In genomic region chr7:115230882-115231508, GRCh38 we compare ENCODE assay signal across 8 cellular contexts.
DNase-seq lines count a peak whose midpoint lies in the region; ATAC-seq and TF ChIP-seq lines count a peak whose summit lies in the region.

No MANE protein-coding gene starts in this region.

- peak; percentile 16 for DNase-seq in D341Med (ENCODE audit: low spot score)
- peak; percentile 92 for DNase-seq in HCEC 1CT
- peak; percentile 34 for DNase-seq in NCI-H1436 treated with DMSO at 0.1 percent for 48 hours (lab: John Stamatoyannopoulos, UW)
- DNase-seq in astrocyte of the hippocampus (ENCODE audit: low read depth, low spot score): peak; percentile 91
- DNase-seq in WTC11 (ENCODE audit: low spot score): no peak
- DNase-seq in activated CD4-positive, CD25-positive, alpha-beta regulatory T cell (lab: John Stamatoyannopoulos, UW): no peak

- no peak overlapping the region for H3K4me3 ChIP-seq in muscle layer of duodenum (ENCODE audit: low read depth in 1 of 2, low read length in 2 of 2)

- H3K27me3 Mint-ChIP-seq in WTC11 (ENCODE audit: low read depth): peaks cover 98% of the 10 kb centered on the region

- TF ChIP-seq CTCF in WTC11 (IDR thresholded peaks at IDR 0.05): no peak

- H3K27ac Mint-ChIP-seq in WTC11: no peak overlapping the region

- no peaks in the 10 kb centered on the region for H3K36me3 ChIP-seq in muscle layer of duodenum (ENCODE audit: control insufficient read depth in 1 of 2, insufficient read depth in 2 of 2, low read length in 2 of 2)

- H3K4me3 Mint-ChIP-seq in WTC11: no peak overlapping the region

- peaks cover 10% of the 10 kb centered on the region for H3K9me3 Mint-ChIP-seq in WTC11

- ATAC-seq in WTC11: no peak
- ATAC-seq in GM21528 (IDR thresholded peaks at IDR 0.05; ENCODE audit: low FRiP score, unreplicated experiment): no peak

- no peaks in the 10 kb centered on the region for H3K4me1 ChIP-seq in muscle layer of duodenum (ENCODE audit: control insufficient read depth in 1 of 2, insufficient read depth in 2 of 2, low read length in 2 of 2)

- H3K36me3 Mint-ChIP-seq in WTC11: no peaks in the 10 kb centered on the region; the same call in 1 of the 2 replicates

- peak overlapping the region; percentile 56 for H3K27ac ChIP-seq in muscle layer of duodenum (ENCODE audit: low read length)

- no peaks in the 10 kb centered on the region for H3K27me3 ChIP-seq in muscle layer of duodenum (ENCODE audit: low read depth, low read length)

- CTCF ChIA-PET in WTC11 (lab: Charles Lee): interaction anchor here (0.9 kb wide), 1 partner anchor 373 kb away, joined by 3 read pairs; no protein-coding TSS in a partner anchor

- H3K4me1 Mint-ChIP-seq in WTC11: peaks cover 4% of the 10 kb centered on the region

- POLR2A ChIA-PET in WTC11 (lab: Charles Lee): no interaction called here

- peaks cover 0 to 3% of the 10 kb centered on the region in 2 donors for H3K9me3 ChIP-seq in muscle layer of duodenum (ENCODE audit: control insufficient read depth in 1 of 2, low read length in 2 of 2)

TF ChIP-seq in WTC11, 78 proteins besides CTCF, POLR2A, EP300 and RAD21:
- no peak for TF ChIP-seq ZNF121 (CRISPR knock-in tag; IDR thresholded peaks at IDR 0.05)
- no peak for TF ChIP-seq ZNF396 (CRISPR knock-in tag; IDR thresholded peaks at IDR 0.05; ENCODE audit: borderline replicate concordance)
- TF ChIP-seq TP53 (CRISPR knock-in tag; IDR thresholded peaks at IDR 0.05): no peak
- no peak for TF ChIP-seq IRF1 (CRISPR knock-in tag; IDR thresholded peaks at IDR 0.05)
- no peak for TF ChIP-seq FOXJ3 (CRISPR knock-in tag; IDR thresholded peaks at IDR 0.05; ENCODE audit: borderline replicate concordance)
- no peak for TF ChIP-seq ESRRA (CRISPR knock-in tag; IDR thresholded peaks at IDR 0.05; ENCODE audit: borderline replicate concordance)
- no peak for TF ChIP-seq E2F5 (CRISPR knock-in tag; IDR thresholded peaks at IDR 0.05)
- TF ChIP-seq NR1H2 (CRISPR knock-in tag; IDR thresholded peaks at IDR 0.05): no peak
- TF ChIP-seq GTF2I (CRISPR knock-in tag; conservative IDR thresholded peaks at IDR 0.05): no peak

Comparison
In these comparisons a context has a peak if more than half of its experiments do, and no peak if none do; other contexts are left out.
1. DNase-seq: peak in D341Med (single experiment), HCEC 1CT (single experiment), NCI-H1436 treated with DMSO at 0.1 percent for 48 hours (single experiment) and astrocyte of the hippocampus (single experiment); none in WTC11 (single experiment) and activated CD4-positive, CD25-positive, alpha-beta regulatory T cell (0 of 4).